1 cellular context compared by ENCODE assay signal in the genomic region with DNA sequence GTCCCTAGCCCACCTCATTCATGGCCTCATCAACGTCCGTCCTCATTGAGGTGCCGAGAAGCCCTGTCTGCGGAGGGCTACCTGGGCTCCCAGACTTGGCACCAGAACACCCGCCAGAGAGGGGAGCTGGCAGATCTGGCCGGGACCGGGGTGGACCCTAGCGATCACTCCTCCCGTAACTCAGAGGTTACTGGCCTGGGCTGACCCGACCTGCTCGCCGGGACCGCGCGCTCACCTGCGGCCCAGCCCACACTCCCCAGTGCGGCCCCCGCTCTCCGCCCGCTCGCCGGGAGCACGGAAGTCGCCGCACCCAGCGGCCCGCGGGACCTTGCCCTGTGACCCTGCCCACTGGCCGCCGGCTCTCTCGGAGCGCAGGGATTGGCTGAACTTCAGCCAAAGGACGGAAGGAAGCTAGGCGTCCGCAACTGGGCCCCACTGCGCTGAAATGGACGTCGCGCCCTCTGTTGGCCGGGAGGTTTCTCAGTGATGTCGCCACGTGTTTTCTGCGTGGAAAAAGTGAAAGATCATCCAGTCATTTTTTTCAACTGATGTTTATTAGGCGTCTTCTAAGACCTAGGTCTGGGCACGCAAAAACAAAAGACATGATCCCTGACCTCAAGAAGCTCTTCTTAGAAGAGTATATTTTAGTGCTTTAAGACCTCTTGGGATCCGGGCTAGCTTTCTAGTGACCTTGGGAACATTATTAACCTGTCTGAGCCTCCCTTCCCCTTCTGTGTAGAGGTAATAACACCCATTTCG.
TF ChIP-seq lines count a peak whose summit lies in the region.

A gene with protein sequence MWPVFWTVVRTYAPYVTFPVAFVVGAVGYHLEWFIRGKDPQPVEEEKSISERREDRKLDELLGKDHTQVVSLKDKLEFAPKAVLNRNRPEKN (minus strand): TSS at position 308 of the 759 bp plus-strand sequence. CDS start 3,772 bp downstream, outside the sequence.

TF ChIP-seq in HEK293, 187 proteins besides CTCF, POLR2A, EP300 and RAD21 (continued from another document and continues in another):
- TF ChIP-seq, protein P1, sequence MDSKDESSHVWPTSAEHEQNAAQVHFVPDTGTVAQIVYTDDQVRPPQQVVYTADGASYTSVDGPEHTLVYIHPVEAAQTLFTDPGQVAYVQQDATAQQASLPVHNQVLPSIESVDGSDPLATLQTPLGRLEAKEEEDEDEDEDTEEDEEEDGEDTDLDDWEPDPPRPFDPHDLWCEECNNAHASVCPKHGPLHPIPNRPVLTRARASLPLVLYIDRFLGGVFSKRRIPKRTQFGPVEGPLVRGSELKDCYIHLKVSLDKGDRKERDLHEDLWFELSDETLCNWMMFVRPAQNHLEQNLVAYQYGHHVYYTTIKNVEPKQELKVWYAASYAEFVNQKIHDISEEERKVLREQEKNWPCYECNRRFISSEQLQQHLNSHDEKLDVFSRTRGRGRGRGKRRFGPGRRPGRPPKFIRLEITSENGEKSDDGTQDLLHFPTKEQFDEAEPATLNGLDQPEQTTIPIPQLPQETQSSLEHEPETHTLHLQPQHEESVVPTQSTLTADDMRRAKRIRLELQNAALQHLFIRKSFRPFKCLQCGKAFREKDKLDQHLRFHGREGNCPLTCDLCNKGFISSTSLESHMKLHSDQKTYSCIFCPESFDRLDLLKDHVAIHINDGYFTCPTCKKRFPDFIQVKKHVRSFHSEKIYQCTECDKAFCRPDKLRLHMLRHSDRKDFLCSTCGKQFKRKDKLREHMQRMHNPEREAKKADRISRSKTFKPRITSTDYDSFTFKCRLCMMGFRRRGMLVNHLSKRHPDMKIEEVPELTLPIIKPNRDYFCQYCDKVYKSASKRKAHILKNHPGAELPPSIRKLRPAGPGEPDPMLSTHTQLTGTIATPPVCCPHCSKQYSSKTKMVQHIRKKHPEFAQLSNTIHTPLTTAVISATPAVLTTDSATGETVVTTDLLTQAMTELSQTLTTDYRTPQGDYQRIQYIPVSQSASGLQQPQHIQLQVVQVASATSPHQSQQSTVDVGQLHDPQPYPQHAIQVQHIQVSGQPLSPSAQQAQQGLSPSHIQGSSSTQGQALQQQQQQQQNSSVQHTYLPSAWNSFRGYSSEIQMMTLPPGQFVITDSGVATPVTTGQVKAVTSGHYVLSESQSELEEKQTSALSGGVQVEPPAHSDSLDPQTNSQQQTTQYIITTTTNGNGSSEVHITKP (tag by site-specific recombination; IDR thresholded peaks at IDR 0.05) = peak; percentile 63
- TF ChIP-seq ZNF791 (tag by site-specific recombination; IDR thresholded peaks at IDR 0.05) (no peak), FEZF1 (tag by site-specific recombination; IDR thresholded peaks at IDR 0.05) (0 out of 2 replicates have a peak, but pooled peaks have one; percentile 10), ZNF394 (tag by site-specific recombination; IDR thresholded peaks at IDR 0.05; ENCODE audit: borderline replicate concordance) (peak; percentile 62; the same call in 1 of the 2 replicates), ZNF660 (tag by site-specific recombination; IDR thresholded peaks at IDR 0.05) (peak; percentile 95), MYNN (tag by site-specific recombination; IDR thresholded peaks at IDR 0.05; ENCODE audit: borderline replicate concordance) (no peak; the same call in 1 of the 2 replicates), ZBTB8A (tag by site-specific recombination; IDR thresholded peaks at IDR 0.05) (peak; percentile 32; the same call in 1 of the 2 replicates), SCRT2 (tag by site-specific recombination; IDR thresholded peaks at IDR 0.05) (0 out of 2 replicates have a peak, but pooled peaks have one; percentile 34), ZNF19 (tag by site-specific recombination; IDR thresholded peaks at IDR 0.05; ENCODE audit: low read depth) (no peak), EGR2 (tag by site-specific recombination; IDR thresholded peaks at IDR 0.05; ENCODE audit: low read depth) (peak; percentile 69), BCL11A (tag by site-specific recombination; IDR thresholded peaks at IDR 0.05; ENCODE audit: low read depth) (peak; percentile 92), ZNF624 (tag by site-specific recombination; IDR thresholded peaks at IDR 0.05) (no peak), ZNF561 (tag by site-specific recombination; IDR thresholded peaks at IDR 0.05; ENCODE audit: borderline replicate concordance) (peak; percentile 91; the same call in 1 of the 2 replicates), ZNF2 (tag by site-specific recombination; IDR thresholded peaks at IDR 0.05) (peak; percentile 85), ZNF600 (tag by site-specific recombination; IDR thresholded peaks at IDR 0.05) (no peak), ZNF677 (tag by site-specific recombination; IDR thresholded peaks at IDR 0.05) (no peak), ZSCAN23 (tag by site-specific recombination; IDR thresholded peaks at IDR 0.05) (no peak), HOXD13 (CRISPR knock-in tag; IDR thresholded peaks at IDR 0.05; ENCODE audit: borderline replicate concordance) (no peak), ZNF155 (tag by site-specific recombination; IDR thresholded peaks at IDR 0.05) (no peak), ZNF747 (tag by site-specific recombination; IDR thresholded peaks at IDR 0.05) (no peak), ZNF555 (tag by site-specific recombination; conservative IDR thresholded peaks at IDR 0.05) (no peak), ZNF571 (tag by site-specific recombination; IDR thresholded peaks at IDR 0.05) (no peak), KLF10 (tag by site-specific recombination; IDR thresholded peaks at IDR 0.05) (peak; percentile 53; the same call in 1 of the 2 replicates), ZNF184 (tag by site-specific recombination; IDR thresholded peaks at IDR 0.05) (no peak), KLF1 (tag by site-specific recombination; IDR thresholded peaks at IDR 0.05) (peak; percentile 36; the same call in 1 of the 2 replicates), ZNF530 (tag by site-specific recombination; IDR thresholded peaks at IDR 0.05; ENCODE audit: low read depth) (no peak), ZNF549 (tag by site-specific recombination; IDR thresholded peaks at IDR 0.05) (no peak), ZXDB (tag by site-specific recombination; IDR thresholded peaks at IDR 0.05) (peak; percentile 81), ZNF701 (tag by site-specific recombination; IDR thresholded peaks at IDR 0.05) (no peak), ZNF146 (tag by site-specific recombination; IDR thresholded peaks at IDR 0.05) (no peak; the same call in 1 of the 2 replicates), GLIS1 (tag by site-specific recombination; IDR thresholded peaks at IDR 0.05) (peak; percentile 35), ZNF510 (tag by site-specific recombination; IDR thresholded peaks at IDR 0.05; ENCODE audit: insufficient replicate concordance) (no peak), ZNF76 (tag by site-specific recombination; IDR thresholded peaks at IDR 0.05; ENCODE audit: borderline replicate concordance, low read depth) (peak; percentile 79)
- TF ChIP-seq, protein P2, sequence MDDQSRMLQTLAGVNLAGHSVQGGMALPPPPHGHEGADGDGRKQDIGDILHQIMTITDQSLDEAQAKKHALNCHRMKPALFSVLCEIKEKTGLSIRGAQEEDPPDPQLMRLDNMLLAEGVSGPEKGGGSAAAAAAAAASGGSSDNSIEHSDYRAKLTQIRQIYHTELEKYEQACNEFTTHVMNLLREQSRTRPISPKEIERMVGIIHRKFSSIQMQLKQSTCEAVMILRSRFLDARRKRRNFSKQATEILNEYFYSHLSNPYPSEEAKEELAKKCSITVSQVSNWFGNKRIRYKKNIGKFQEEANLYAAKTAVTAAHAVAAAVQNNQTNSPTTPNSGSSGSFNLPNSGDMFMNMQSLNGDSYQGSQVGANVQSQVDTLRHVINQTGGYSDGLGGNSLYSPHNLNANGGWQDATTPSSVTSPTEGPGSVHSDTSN (CRISPR knock-in tag; IDR thresholded peaks at IDR 0.05) = 0 out of 2 replicates have a peak, but pooled peaks have one; percentile 74
- TF ChIP-seq, protein P3, sequence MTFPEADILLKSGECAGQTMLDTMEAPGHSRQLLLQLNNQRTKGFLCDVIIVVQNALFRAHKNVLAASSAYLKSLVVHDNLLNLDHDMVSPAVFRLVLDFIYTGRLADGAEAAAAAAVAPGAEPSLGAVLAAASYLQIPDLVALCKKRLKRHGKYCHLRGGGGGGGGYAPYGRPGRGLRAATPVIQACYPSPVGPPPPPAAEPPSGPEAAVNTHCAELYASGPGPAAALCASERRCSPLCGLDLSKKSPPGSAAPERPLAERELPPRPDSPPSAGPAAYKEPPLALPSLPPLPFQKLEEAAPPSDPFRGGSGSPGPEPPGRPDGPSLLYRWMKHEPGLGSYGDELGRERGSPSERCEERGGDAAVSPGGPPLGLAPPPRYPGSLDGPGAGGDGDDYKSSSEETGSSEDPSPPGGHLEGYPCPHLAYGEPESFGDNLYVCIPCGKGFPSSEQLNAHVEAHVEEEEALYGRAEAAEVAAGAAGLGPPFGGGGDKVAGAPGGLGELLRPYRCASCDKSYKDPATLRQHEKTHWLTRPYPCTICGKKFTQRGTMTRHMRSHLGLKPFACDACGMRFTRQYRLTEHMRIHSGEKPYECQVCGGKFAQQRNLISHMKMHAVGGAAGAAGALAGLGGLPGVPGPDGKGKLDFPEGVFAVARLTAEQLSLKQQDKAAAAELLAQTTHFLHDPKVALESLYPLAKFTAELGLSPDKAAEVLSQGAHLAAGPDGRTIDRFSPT (tag by site-specific recombination; IDR thresholded peaks at IDR 0.05) = peak; percentile 84
- TF ChIP-seq, protein P4, sequence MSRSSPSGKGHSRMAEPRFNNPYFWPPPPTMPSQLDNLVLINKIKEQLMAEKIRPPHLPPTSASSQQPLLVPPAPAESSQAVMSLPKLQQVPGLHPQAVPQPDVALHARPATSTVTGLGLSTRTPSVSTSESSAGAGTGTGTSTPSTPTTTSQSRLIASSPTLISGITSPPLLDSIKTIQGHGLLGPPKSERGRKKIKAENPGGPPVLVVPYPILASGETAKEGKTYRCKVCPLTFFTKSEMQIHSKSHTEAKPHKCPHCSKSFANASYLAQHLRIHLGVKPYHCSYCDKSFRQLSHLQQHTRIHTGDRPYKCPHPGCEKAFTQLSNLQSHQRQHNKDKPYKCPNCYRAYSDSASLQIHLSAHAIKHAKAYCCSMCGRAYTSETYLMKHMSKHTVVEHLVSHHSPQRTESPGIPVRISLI (tag by site-specific recombination; IDR thresholded peaks at IDR 0.05) = peak; percentile 59
- TF ChIP-seq, protein P5, sequence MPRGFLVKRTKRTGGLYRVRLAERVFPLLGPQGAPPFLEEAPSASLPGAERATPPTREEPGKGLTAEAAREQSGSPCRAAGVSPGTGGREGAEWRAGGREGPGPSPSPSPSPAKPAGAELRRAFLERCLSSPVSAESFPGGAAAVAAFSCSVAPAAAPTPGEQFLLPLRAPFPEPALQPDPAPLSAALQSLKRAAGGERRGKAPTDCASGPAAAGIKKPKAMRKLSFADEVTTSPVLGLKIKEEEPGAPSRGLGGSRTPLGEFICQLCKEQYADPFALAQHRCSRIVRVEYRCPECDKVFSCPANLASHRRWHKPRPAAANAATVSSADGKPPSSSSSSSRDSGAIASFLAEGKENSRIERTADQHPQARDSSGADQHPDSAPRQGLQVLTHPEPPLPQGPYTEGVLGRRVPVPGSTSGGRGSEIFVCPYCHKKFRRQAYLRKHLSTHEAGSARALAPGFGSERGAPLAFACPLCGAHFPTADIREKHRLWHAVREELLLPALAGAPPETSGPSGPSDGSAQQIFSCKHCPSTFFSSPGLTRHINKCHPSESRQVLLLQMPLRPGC (tag by site-specific recombination; IDR thresholded peaks at IDR 0.05) = no peak
- TF ChIP-seq, protein P6, sequence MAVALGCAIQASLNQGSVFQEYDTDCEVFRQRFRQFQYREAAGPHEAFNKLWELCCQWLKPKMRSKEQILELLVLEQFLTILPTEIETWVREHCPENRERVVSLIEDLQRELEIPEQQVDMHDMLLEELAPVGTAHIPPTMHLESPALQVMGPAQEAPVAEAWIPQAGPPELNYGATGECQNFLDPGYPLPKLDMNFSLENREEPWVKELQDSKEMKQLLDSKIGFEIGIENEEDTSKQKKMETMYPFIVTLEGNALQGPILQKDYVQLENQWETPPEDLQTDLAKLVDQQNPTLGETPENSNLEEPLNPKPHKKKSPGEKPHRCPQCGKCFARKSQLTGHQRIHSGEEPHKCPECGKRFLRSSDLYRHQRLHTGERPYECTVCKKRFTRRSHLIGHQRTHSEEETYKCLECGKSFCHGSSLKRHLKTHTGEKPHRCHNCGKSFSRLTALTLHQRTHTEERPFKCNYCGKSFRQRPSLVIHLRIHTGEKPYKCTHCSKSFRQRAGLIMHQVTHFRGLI (tag by site-specific recombination; IDR thresholded peaks at IDR 0.05) = peak; percentile 58; the same call in 1 of the 2 replicates
- TF ChIP-seq, protein P7, sequence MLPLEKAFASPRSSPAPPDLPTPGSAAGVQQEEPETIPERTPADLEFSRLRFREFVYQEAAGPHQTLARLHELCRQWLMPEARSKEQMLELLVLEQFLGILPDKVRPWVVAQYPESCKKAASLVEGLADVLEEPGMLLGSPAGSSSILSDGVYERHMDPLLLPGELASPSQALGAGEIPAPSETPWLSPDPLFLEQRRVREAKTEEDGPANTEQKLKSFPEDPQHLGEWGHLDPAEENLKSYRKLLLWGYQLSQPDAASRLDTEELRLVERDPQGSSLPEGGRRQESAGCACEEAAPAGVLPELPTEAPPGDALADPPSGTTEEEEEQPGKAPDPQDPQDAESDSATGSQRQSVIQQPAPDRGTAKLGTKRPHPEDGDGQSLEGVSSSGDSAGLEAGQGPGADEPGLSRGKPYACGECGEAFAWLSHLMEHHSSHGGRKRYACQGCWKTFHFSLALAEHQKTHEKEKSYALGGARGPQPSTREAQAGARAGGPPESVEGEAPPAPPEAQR (tag by site-specific recombination; IDR thresholded peaks at IDR 0.05) = 0 out of 2 replicates have a peak, but pooled peaks have one; percentile 43
- TF ChIP-seq, protein P8, sequence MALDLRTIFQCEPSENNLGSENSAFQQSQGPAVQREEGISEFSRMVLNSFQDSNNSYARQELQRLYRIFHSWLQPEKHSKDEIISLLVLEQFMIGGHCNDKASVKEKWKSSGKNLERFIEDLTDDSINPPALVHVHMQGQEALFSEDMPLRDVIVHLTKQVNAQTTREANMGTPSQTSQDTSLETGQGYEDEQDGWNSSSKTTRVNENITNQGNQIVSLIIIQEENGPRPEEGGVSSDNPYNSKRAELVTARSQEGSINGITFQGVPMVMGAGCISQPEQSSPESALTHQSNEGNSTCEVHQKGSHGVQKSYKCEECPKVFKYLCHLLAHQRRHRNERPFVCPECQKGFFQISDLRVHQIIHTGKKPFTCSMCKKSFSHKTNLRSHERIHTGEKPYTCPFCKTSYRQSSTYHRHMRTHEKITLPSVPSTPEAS (tag by site-specific recombination; IDR thresholded peaks at IDR 0.05) = no peak
- TF ChIP-seq, protein P9, sequence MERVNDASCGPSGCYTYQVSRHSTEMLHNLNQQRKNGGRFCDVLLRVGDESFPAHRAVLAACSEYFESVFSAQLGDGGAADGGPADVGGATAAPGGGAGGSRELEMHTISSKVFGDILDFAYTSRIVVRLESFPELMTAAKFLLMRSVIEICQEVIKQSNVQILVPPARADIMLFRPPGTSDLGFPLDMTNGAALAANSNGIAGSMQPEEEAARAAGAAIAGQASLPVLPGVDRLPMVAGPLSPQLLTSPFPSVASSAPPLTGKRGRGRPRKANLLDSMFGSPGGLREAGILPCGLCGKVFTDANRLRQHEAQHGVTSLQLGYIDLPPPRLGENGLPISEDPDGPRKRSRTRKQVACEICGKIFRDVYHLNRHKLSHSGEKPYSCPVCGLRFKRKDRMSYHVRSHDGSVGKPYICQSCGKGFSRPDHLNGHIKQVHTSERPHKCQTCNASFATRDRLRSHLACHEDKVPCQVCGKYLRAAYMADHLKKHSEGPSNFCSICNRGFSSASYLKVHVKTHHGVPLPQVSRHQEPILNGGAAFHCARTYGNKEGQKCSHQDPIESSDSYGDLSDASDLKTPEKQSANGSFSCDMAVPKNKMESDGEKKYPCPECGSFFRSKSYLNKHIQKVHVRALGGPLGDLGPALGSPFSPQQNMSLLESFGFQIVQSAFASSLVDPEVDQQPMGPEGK (tag by site-specific recombination; IDR thresholded peaks at IDR 0.05) = peak; percentile 68
